13 cellular contexts compared by ENCODE assay signal in the genomic region with DNA sequence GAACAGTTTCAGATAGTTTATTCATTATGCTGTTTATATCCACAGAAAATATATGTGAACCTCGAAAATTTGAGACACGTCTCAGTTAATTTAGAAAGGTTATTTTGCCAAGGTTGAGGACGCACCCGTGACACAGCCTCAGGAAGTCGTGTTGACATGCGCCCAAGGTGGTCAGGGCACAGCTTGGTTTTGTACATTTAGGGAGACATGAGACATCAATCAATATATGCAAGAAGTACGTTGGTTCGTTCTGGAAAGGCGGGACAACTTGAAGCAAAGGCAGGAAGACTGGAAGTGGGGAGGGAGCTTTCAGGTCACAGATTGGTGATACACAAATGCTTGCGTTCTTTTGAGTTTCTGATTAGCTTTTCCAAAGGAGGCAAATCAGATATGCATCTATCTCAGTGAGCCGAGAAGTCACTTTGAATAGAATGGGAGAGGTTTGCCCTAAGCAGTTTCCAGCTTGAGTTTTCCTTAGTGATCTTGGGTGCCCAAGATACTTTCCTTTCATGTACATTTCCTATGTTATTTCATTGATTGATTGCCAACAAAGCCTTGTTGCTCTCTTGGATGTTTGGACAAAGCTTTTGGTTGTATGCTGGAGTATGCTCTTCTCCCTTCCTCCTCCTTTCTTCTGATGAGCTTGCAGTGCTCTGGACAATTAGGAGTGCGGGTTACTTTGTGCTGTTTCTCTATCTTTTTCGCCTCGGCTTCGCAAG. TPM values are rescaled to one million over a fixed set of nuclear protein-coding genes. Genes with fewer than 3 reads are reported as not detected.
DNase-seq lines count a peak whose midpoint lies in the region; ATAC-seq and TF ChIP-seq lines count a peak whose summit lies in the region.
"Had no signal": no experiment of that assay in that cellular context is flagged by ENCODE, and none has a peak within 500 bp of the region (broad histone marks: within the 10 kb centered on the region; RNA-seq: fewer than 3 reads in every experiment).

No MANE protein-coding gene starts in this region.

- H3K27me3 Mint-ChIP-seq in mesothelial cell of epicardium (ENCODE audit: low read depth) = no peaks in the 10 kb centered on the region
- no peaks in the 10 kb centered on the region for H3K27me3 Mint-ChIP-seq in activated CD4-positive, alpha-beta T cell treated with anti-CD3 and anti-CD28 coated beads, Interleukin-2, amount 10 ng/mL, durations not matched to agents 24 days and 14 days
- H3K27me3 Mint-ChIP-seq: activated CD4-positive, alpha-beta memory T cell treated with anti-CD3 and anti-CD28 coated beads for 36 hours had no signal

- H3K9me3 Mint-ChIP-seq in mesothelial cell of epicardium = no peaks in the 10 kb centered on the region
- H3K9me3 Mint-ChIP-seq in activated CD4-positive, alpha-beta T cell treated with anti-CD3 and anti-CD28 coated beads, Interleukin-2, amount 10 ng/mL, durations not matched to agents 24 days and 14 days = no peaks in the 10 kb centered on the region
- H3K9me3 Mint-ChIP-seq: activated CD4-positive, alpha-beta memory T cell treated with anti-CD3 and anti-CD28 coated beads for 36 hours had no signal

- peak overlapping the region; percentile 47 for H3K4me3 Mint-ChIP-seq in mesothelial cell of epicardium
- no peak overlapping the region for H3K4me3 Mint-ChIP-seq in activated CD4-positive, alpha-beta T cell treated with anti-CD3 and anti-CD28 coated beads, Interleukin-2, amount 10 ng/mL, durations not matched to agents 24 days and 14 days
- H3K4me3 Mint-ChIP-seq: activated CD4-positive, alpha-beta memory T cell treated with anti-CD3 and anti-CD28 coated beads for 36 hours had no signal

- H3K4me3 ChIP-seq in BLaER1 = no peak overlapping the region
- peak overlapping the region; percentile 88 for H3K4me3 ChIP-seq in HUES64 (ENCODE audit: low read length)
- H3K4me3 ChIP-seq in astrocyte of the spinal cord (ENCODE audit: low read depth, low read length) = peak overlapping the region; percentile 17

- no peak for DNase-seq in astrocyte of the spinal cord (ENCODE audit: low read depth, low spot score)
- DNase-seq in mesothelial cell of epicardium (ENCODE audit: low spot score in 2 of 2, unreplicated experiment in 2 of 2) = no peak
- DNase-seq in activated CD4-positive, alpha-beta T cell treated with anti-CD3 and anti-CD28 coated beads, Interleukin-2, amount 10 ng/mL, durations not matched to agents 24 days and 14 days = no peak
- DNase-seq in SW480 (ENCODE audit: low spot score) = no peak
- DNase-seq in ACHN = no peak
- DNase-seq: activated CD4-positive, alpha-beta memory T cell treated with anti-CD3 and anti-CD28 coated beads for 36 hours; central memory CD4-positive, alpha-beta T cell; DMS79; hypothalamus; stimulated activated CD8-positive, alpha-beta memory T cell treated with anti-CD3 and anti-CD28 coated beads, Interleukin-4, amount 100 ng/mL, for 48 hours had no signal

- no peak for ATAC-seq in GM18907 (IDR thresholded peaks at IDR 0.05; ENCODE audit: unreplicated experiment)

- intact Hi-C loops in activated CD4-positive, alpha-beta T cell treated with anti-CD3 and anti-CD28 coated beads, Interleukin-2, amount 10 ng/mL, durations not matched to agents 24 days and 14 days (cut with micrococcal nuclease) = no loop called here

- H3K4me2 ChIP-seq in BLaER1 = peak overlapping the region; percentile 88; the same call in 1 of the 2 replicates

- H3K36me3 ChIP-seq in BLaER1 (peaks cover 49% of the 10 kb centered on the region), HUES64 (ENCODE audit: insufficient read depth, low read length) (peaks cover 46% of the 10 kb centered on the region)

- TF ChIP-seq CTCF in astrocyte of the spinal cord (IDR thresholded peaks at IDR 0.05; ENCODE audit: low read depth, low read length) (no peak), mesothelial cell of epicardium (IDR thresholded peaks at IDR 0.05; ENCODE audit: unreplicated experiment) (no peak)

- peaks cover 39% of the 10 kb centered on the region for H3K4me1 ChIP-seq in BLaER1
- H3K4me1 ChIP-seq in HUES64 (ENCODE audit: insufficient read depth, low read length) = peaks cover 24% of the 10 kb centered on the region

- H3K27ac ChIP-seq in BLaER1 (no peak overlapping the region), HUES64 (ENCODE audit: low read depth, low read length) (no peak overlapping the region)

- 70% methylated on average over 15 of the region's 15 CpGs for WGBS in HUES64

- H3K27ac Mint-ChIP-seq in mesothelial cell of epicardium = peak overlapping the region; percentile 63
- no peak overlapping the region for H3K27ac Mint-ChIP-seq in activated CD4-positive, alpha-beta T cell treated with anti-CD3 and anti-CD28 coated beads, Interleukin-2, amount 10 ng/mL, durations not matched to agents 24 days and 14 days
- H3K27ac Mint-ChIP-seq: activated CD4-positive, alpha-beta memory T cell treated with anti-CD3 and anti-CD28 coated beads for 36 hours had no signal

- no peaks in the 10 kb centered on the region for H3K9me3 ChIP-seq in BLaER1
- no peaks in the 10 kb centered on the region for H3K9me3 ChIP-seq in HUES64 (ENCODE audit: insufficient read depth, low read depth, low read length)

- in situ Hi-C loops in astrocyte of the spinal cord (cut with HindIII; ENCODE audit: low sequenced_read_pairs) (no loop called here), ACHN (cut with HindIII; ENCODE audit: low pct_ligation_motif_present, low pct_unique_long_range_greater_than_20kb, low sequenced_read_pairs) (no loop called here)

- no peak overlapping the region for H3K9ac ChIP-seq in BLaER1
- H3K9ac ChIP-seq in HUES64 (ENCODE audit: low read depth, low read length) = peak overlapping the region; percentile 4; the same call in 1 of the 2 replicates

- H3K27me3 ChIP-seq in BLaER1 (no peaks in the 10 kb centered on the region), HUES64 (ENCODE audit: insufficient read depth, low read length) (no peaks in the 10 kb centered on the region)

- peaks cover 36% of the 10 kb centered on the region; the same call in 1 of the 2 replicates for H4K20me1 ChIP-seq in BLaER1

- peaks cover 45% of the 10 kb centered on the region for H3K4me1 Mint-ChIP-seq in mesothelial cell of epicardium
- peaks cover 38% of the 10 kb centered on the region for H3K4me1 Mint-ChIP-seq in activated CD4-positive, alpha-beta T cell treated with anti-CD3 and anti-CD28 coated beads, Interleukin-2, amount 10 ng/mL, durations not matched to agents 24 days and 14 days

- peaks cover 11% of the 10 kb centered on the region for H3K36me3 Mint-ChIP-seq in mesothelial cell of epicardium
- peaks cover 44% of the 10 kb centered on the region for H3K36me3 Mint-ChIP-seq in activated CD4-positive, alpha-beta T cell treated with anti-CD3 and anti-CD28 coated beads, Interleukin-2, amount 10 ng/mL, durations not matched to agents 24 days and 14 days (ENCODE audit: low read depth)

RNA-seq across cellular contexts. Expression of gene SNAPC1, which starts 3.2 kb away (rescaled TPM):
- 6.4 TPM for polyA plus RNA-seq in HUES64 (2013, experiment 1 of 2)
- 8.7 TPM for polyA plus RNA-seq in HUES64 (2013, experiment 2 of 2)
- total RNA-seq in mesothelial cell of epicardium = 6.2 to 6.6 TPM (median 6.6 TPM) in 3 replicates
- 12.1 and 12.3 TPM in 2 replicates for total RNA-seq in activated CD4-positive, alpha-beta T cell treated with anti-CD3 and anti-CD28 coated beads, Interleukin-2, amount 10 ng/mL, durations not matched to agents 24 days and 14 days

RNA-seq across cellular contexts. Expression of gene SYT16, which starts 47.1 kb away (rescaled TPM):
- 0.40 TPM for polyA plus RNA-seq in HUES64 (2013, experiment 1 of 2)
- polyA plus RNA-seq in HUES64 (2013, experiment 2 of 2) = 0.70 TPM
- 2.5 to 3.3 TPM (median 3.2 TPM) in 3 replicates for total RNA-seq in mesothelial cell of epicardium
- total RNA-seq in activated CD4-positive, alpha-beta T cell treated with anti-CD3 and anti-CD28 coated beads, Interleukin-2, amount 10 ng/mL, durations not matched to agents 24 days and 14 days = not detected in 2 replicates
- total RNA-seq: activated CD4-positive, alpha-beta memory T cell treated with anti-CD3 and anti-CD28 coated beads for 36 hours had no signal
